Comparison of ENCODE assay signal across 1 cellular context in the genomic region with DNA sequence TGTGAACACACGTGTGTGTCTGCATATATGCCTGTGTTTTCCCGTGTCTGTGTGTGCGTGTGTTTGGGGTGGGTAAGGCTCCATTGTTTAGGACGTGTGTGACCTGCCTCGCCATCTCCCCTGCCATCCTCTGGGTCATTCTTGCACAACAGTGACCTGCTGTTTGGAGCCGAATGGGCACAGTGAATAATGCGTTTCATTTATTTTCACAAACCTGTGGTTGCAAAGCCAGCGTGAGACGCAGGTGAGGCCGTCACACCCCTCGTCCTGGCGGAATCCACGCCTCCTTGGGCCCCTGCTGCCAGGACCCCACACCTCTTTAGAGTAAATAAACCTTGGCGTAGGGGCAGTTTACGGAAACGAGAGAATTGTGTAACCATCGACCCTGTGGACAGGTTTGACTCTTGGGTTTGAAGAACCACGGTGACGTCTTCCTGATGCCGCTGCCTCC.
TF ChIP-seq lines count a peak whose summit lies in the region.

No MANE protein-coding gene starts in this region.

TF ChIP-seq in GM12878, 131 proteins besides CTCF, POLR2A, EP300 and RAD21 (continued from another document):
- TF ChIP-seq POU2F2 (IDR thresholded peaks at IDR 0.05; ENCODE audit: borderline replicate concordance, low read depth, low read length) (no peak), FOS (IDR thresholded peaks at IDR 0.05; ENCODE audit: borderline replicate concordance, extremely low read depth, insufficient read length) (no peak)
TF ChIP-seq in GM12878: peak in this region for 0.
